Comparison of ENCODE assay signal across 8 cellular contexts in the genomic region with DNA sequence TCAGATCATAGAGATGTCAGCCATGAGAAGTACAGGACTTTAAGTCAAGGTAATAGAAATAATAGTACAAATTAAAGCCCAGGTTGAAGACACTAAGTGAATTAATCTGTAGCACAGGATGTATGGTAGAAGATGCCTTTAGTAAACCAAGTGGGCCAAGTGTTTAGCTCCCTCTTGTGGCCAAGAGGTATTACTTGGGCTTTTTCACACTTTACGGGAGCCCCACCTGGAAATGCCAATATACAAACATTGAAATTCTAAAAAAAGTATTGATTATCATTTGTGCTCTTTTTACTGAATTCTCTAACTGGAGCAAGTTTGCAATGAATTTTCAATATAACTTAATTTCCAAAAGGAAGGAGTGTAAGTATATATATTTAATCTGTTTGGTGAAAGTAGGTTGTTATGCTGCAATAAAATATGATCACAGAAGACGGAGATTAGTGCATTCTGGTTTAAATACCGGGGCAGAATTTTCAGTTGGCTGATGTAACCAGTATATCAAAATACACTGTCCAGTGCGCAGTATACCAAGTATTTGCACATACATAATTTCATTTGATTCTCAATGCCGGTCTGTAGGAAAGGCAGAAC.
DNase-seq lines count a peak whose midpoint lies in the region; ATAC-seq and TF ChIP-seq lines count a peak whose summit lies in the region.

No MANE protein-coding gene starts in this region.

- peaks cover under 1% of the 10 kb centered on the region for H3K4me1 Mint-ChIP-seq in brain

- no peak overlapping the region for H2AFZ ChIP-seq in PC-3 (ENCODE audit: low read length)

- no peaks in the 10 kb centered on the region for H3K9me2 ChIP-seq in PC-3 (replicated peaks; ENCODE audit: low read length)

- CTCF ChIA-PET in PC-3 (lab: Charles Lee): no interaction called here

- H3K27ac Mint-ChIP-seq in brain: peak overlapping the region in 1 of 5 experiments; percentile 33

- H3K4me3 ChIP-seq in PC-3 (ENCODE audit: low read length): no peak overlapping the region
- no peak overlapping the region for H3K4me3 ChIP-seq in upper lobe of left lung

- no TSS peak for BruUV-seq in PC-3 (replicated peaks; lab: Mats Ljungman, UMichigan)

- TF ChIP-seq POLR2A in upper lobe of left lung (IDR thresholded peaks at IDR 0.05): no peak

- peak; percentile 43 for DNase-seq in activated gamma-delta T cell treated with Interleukin-2 at 50 U/mL for 16 hours
- DNase-seq in activated gamma-delta T cell (lab: John Stamatoyannopoulos, UW): no peak
- peak; percentile 39 for DNase-seq in PC-3
- peak; percentile 68 for DNase-seq in kidney tubule cell (ENCODE audit: low spot score)
- DNase-seq in upper lobe of left lung: peak in 1 of 2 donors; percentile 48

- H3K27ac ChIP-seq in PC-3 (ENCODE audit: low read length): no peak overlapping the region
- H3K27ac ChIP-seq in upper lobe of left lung: no peak overlapping the region

- POLR2A ChIA-PET in PC-3 (lab: Charles Lee; ENCODE audit: unreplicated experiment): no interaction called here

- H3K9me3 ChIP-seq in PC-3 (ENCODE audit: low read length) (no peaks in the 10 kb centered on the region), upper lobe of left lung (no peaks in the 10 kb centered on the region)

- no peak overlapping the region for H3K9ac ChIP-seq in PC-3 (ENCODE audit: low read length)

- H3K27me3 Mint-ChIP-seq in brain: no peaks in the 10 kb centered on the region

- H3K4me2 ChIP-seq in PC-3 (ENCODE audit: low read length): no peak overlapping the region

- H4K20me1 ChIP-seq in PC-3 (ENCODE audit: low read length): no peaks in the 10 kb centered on the region

- no peaks in the 10 kb centered on the region for H3K79me2 ChIP-seq in PC-3 (ENCODE audit: low read length)

- no peaks in the 10 kb centered on the region for H3K27me3 ChIP-seq in PC-3 (ENCODE audit: low read length)
- H3K27me3 ChIP-seq in upper lobe of left lung: no peaks in the 10 kb centered on the region

- H3K4me1 ChIP-seq in PC-3 (ENCODE audit: insufficient read depth, low read length) (no peaks in the 10 kb centered on the region), upper lobe of left lung (peaks cover 0 to 6% (median 1%) of the 10 kb centered on the region in 4 donors)

- H3F3A ChIP-seq in PC-3 (ENCODE audit: low read length, unreplicated experiment): no peaks in the 10 kb centered on the region

- WGBS in upper lobe of left lung, 2 donors: 68 to 69% methylated on average over 5 of the region's 5 CpGs

- H3K9me3 Mint-ChIP-seq in brain: peaks cover 0 to 9% (median 4%) of the 10 kb centered on the region in 5 experiments

- no peak for TF ChIP-seq EP300 in upper lobe of left lung (IDR thresholded peaks at IDR 0.05)

- H3K36me3 ChIP-seq in PC-3 (ENCODE audit: low read depth, low read length) (no peaks in the 10 kb centered on the region; the same call in 1 of the 2 replicates), upper lobe of left lung (no peaks in the 10 kb centered on the region)

- ATAC-seq in GM21423 (IDR thresholded peaks at IDR 0.05; ENCODE audit: unreplicated experiment) (peak; percentile 93), HG03571 (IDR thresholded peaks at IDR 0.05; ENCODE audit: unreplicated experiment) (peak; percentile 90), PC-3 (no peak), upper lobe of left lung (ENCODE audit: low FRiP score in 2 of 2) (peak; percentile 75 to 89)

- no peak overlapping the region for H3K4me3 Mint-ChIP-seq in brain

- TF ChIP-seq CTCF in PC-3 (conservative IDR thresholded peaks at IDR 0.05; ENCODE audit: low read depth, low read length): peak; percentile 62
- peak; percentile 63 to 80 for TF ChIP-seq CTCF in brain (conservative IDR thresholded peaks at IDR 0.05)
- TF ChIP-seq CTCF in upper lobe of left lung (IDR thresholded peaks at IDR 0.05): peak; percentile 64 to 79 (median 72)

- peaks cover 6% of the 10 kb centered on the region for H3K36me3 Mint-ChIP-seq in brain

- intact Hi-C loops in PC-3 (cut with micrococcal nuclease): no loop called here
